ENCODE assay signal across 2 cellular contexts in genomic region chr14:94388027-94388895, GRCh38.
A peak's percentile ranks its signal among the peaks of the same experiment; 100 is the strongest.
TF ChIP-seq lines count a peak whose summit lies in the region.

Gene SERPINA1, minus strand, starts transcription at chr14:94388602. Its CDS starts 5,365 bp downstream, at chr14:94383237.

TF ChIP-seq in GM12878, 131 proteins besides CTCF, POLR2A, EP300 and RAD21 (continued from another document):
- TF ChIP-seq, protein P1, sequence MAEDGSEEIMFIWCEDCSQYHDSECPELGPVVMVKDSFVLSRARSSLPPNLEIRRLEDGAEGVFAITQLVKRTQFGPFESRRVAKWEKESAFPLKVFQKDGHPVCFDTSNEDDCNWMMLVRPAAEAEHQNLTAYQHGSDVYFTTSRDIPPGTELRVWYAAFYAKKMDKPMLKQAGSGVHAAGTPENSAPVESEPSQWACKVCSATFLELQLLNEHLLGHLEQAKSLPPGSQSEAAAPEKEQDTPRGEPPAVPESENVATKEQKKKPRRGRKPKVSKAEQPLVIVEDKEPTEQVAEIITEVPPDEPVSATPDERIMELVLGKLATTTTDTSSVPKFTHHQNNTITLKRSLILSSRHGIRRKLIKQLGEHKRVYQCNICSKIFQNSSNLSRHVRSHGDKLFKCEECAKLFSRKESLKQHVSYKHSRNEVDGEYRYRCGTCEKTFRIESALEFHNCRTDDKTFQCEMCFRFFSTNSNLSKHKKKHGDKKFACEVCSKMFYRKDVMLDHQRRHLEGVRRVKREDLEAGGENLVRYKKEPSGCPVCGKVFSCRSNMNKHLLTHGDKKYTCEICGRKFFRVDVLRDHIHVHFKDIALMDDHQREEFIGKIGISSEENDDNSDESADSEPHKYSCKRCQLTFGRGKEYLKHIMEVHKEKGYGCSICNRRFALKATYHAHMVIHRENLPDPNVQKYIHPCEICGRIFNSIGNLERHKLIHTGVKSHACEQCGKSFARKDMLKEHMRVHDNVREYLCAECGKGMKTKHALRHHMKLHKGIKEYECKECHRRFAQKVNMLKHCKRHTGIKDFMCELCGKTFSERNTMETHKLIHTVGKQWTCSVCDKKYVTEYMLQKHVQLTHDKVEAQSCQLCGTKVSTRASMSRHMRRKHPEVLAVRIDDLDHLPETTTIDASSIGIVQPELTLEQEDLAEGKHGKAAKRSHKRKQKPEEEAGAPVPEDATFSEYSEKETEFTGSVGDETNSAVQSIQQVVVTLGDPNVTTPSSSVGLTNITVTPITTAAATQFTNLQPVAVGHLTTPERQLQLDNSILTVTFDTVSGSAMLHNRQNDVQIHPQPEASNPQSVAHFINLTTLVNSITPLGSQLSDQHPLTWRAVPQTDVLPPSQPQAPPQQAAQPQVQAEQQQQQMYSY (CRISPR knock-in tag; IDR thresholded peaks at IDR 0.05), result no peak
- TF ChIP-seq IRF4 (IDR thresholded peaks at IDR 0.05; ENCODE audit: low read depth, low read length), result no peak
- no peak for TF ChIP-seq ZSCAN29 (IDR thresholded peaks at IDR 0.05)
- no peak for TF ChIP-seq TAF1 (IDR thresholded peaks at IDR 0.05; ENCODE audit: borderline replicate concordance, low read depth, low read length)
- no peak for TF ChIP-seq CHD2 (IDR thresholded peaks at IDR 0.05; ENCODE audit: borderline replicate concordance, low read depth, low read length)
- TF ChIP-seq GATAD2B (conservative IDR thresholded peaks at IDR 0.05; ENCODE audit: low read depth), result no peak
- TF ChIP-seq BCL3 (IDR thresholded peaks at IDR 0.05; ENCODE audit: borderline replicate concordance, insufficient read depth, low read depth, low read length, poor library complexity, severe bottlenecking), result no peak
- TF ChIP-seq ATF3 (IDR thresholded peaks at IDR 0.05; ENCODE audit: borderline replicate concordance, extremely low read depth, low read depth, low read length), result no peak
- TF ChIP-seq, protein P2, sequence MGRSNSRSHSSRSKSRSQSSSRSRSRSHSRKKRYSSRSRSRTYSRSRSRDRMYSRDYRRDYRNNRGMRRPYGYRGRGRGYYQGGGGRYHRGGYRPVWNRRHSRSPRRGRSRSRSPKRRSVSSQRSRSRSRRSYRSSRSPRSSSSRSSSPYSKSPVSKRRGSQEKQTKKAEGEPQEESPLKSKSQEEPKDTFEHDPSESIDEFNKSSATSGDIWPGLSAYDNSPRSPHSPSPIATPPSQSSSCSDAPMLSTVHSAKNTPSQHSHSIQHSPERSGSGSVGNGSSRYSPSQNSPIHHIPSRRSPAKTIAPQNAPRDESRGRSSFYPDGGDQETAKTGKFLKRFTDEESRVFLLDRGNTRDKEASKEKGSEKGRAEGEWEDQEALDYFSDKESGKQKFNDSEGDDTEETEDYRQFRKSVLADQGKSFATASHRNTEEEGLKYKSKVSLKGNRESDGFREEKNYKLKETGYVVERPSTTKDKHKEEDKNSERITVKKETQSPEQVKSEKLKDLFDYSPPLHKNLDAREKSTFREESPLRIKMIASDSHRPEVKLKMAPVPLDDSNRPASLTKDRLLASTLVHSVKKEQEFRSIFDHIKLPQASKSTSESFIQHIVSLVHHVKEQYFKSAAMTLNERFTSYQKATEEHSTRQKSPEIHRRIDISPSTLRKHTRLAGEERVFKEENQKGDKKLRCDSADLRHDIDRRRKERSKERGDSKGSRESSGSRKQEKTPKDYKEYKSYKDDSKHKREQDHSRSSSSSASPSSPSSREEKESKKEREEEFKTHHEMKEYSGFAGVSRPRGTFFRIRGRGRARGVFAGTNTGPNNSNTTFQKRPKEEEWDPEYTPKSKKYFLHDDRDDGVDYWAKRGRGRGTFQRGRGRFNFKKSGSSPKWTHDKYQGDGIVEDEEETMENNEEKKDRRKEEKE (IDR thresholded peaks at IDR 0.05), result no peak
- TF ChIP-seq TCF7 (IDR thresholded peaks at IDR 0.05; ENCODE audit: borderline replicate concordance), result no peak

TF ChIP-seq in liver, 16 proteins besides CTCF, POLR2A, EP300 and RAD21 (continued from another document):
- TF ChIP-seq, protein P3, sequence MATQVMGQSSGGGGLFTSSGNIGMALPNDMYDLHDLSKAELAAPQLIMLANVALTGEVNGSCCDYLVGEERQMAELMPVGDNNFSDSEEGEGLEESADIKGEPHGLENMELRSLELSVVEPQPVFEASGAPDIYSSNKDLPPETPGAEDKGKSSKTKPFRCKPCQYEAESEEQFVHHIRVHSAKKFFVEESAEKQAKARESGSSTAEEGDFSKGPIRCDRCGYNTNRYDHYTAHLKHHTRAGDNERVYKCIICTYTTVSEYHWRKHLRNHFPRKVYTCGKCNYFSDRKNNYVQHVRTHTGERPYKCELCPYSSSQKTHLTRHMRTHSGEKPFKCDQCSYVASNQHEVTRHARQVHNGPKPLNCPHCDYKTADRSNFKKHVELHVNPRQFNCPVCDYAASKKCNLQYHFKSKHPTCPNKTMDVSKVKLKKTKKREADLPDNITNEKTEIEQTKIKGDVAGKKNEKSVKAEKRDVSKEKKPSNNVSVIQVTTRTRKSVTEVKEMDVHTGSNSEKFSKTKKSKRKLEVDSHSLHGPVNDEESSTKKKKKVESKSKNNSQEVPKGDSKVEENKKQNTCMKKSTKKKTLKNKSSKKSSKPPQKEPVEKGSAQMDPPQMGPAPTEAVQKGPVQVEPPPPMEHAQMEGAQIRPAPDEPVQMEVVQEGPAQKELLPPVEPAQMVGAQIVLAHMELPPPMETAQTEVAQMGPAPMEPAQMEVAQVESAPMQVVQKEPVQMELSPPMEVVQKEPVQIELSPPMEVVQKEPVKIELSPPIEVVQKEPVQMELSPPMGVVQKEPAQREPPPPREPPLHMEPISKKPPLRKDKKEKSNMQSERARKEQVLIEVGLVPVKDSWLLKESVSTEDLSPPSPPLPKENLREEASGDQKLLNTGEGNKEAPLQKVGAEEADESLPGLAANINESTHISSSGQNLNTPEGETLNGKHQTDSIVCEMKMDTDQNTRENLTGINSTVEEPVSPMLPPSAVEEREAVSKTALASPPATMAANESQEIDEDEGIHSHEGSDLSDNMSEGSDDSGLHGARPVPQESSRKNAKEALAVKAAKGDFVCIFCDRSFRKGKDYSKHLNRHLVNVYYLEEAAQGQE (IDR thresholded peaks at IDR 0.05), result peak; percentile 95
- TF ChIP-seq NR2F2 (IDR thresholded peaks at IDR 0.05) (no peak), FOXA1 (IDR thresholded peaks at IDR 0.05) (peak; percentile 65), SP1 (IDR thresholded peaks at IDR 0.05) (peak; percentile 98), YY1 (IDR thresholded peaks at IDR 0.05) (peak; percentile 75), FOXA2 (IDR thresholded peaks at IDR 0.05) (peak; percentile 69), HNF4G (IDR thresholded peaks at IDR 0.05) (peak; percentile 87), ZBTB33 (IDR thresholded peaks at IDR 0.05) (peak; percentile 79), MAX (IDR thresholded peaks at IDR 0.05) (peak; percentile 98), ATF3 (IDR thresholded peaks at IDR 0.05) (peak; percentile 77), EGR1 (IDR thresholded peaks at IDR 0.05; ENCODE audit: low read depth in 2 of 2) (peak; percentile 97 to 99), HNF4A (conservative IDR thresholded peaks at IDR 0.05) (peak; percentile 95 to 96)
